Comparison of ENCODE assay signal across 26 cellular contexts in genomic region chr13:113962975-113963374, GRCh38. TPM values are rescaled to one million over a fixed set of nuclear protein-coding genes. Genes with fewer than 3 reads are reported as not detected.
"Had no signal": no experiment of that assay in that cellular context is flagged by ENCODE, and none has a peak within 500 bp of the region (broad histone marks: within the 10 kb centered on the region; RNA-seq: fewer than 3 reads in every experiment).

No MANE protein-coding gene starts in this region.

- DNase-seq: activated CD4-positive, alpha-beta memory T cell treated with anti-CD3 and anti-CD28 coated beads, Interleukin-2, amount 10 ng/mL, durations not matched to agents 7 days and 5 days; activated CD4-positive, alpha-beta T cell treated with anti-CD3 and anti-CD28 coated beads, Interleukin-2, amount 10 ng/mL, durations not matched to agents 7 days and 5 days; activated CD4-positive, CD25-positive, alpha-beta regulatory T cell treated with anti-CD3 and anti-CD28 coated beads, Interleukin-2, amount 50 U/mL, for 72 hours; activated CD8-positive, alpha-beta memory T cell treated with anti-CD3 and anti-CD28 coated beads, Interleukin-2, amount 50 U/mL, for 48 hours; activated gamma-delta T cell; activated naive CD4-positive, alpha-beta T cell treated with anti-CD3 and anti-CD28 coated beads, Interleukin-2, amount 50 U/mL, for 16 hours; activated T-cell treated with anti-CD3 and anti-CD28 coated beads, Interleukin-2, amount 50 U/mL, for 24 hours; amniotic stem cell; central memory CD4-positive, alpha-beta T cell; endodermal cell; foreskin fibroblast; hypothalamus; immature natural killer cell; nucleus accumbens; stimulated activated CD4-positive, alpha-beta T cell treated with anti-CD3 and anti-CD28 coated beads, Interleukin-15, amount 100 ng/mL, for 24 hours; stimulated activated CD4-positive, alpha-beta T cell treated with anti-CD3 and anti-CD28 coated beads, Interleukin-2, amount 100 ng/mL, for 24 hours; stimulated activated naive CD4-positive, alpha-beta T cell; T-helper 2 cell; transverse colon had no signal

- H3K9me3 ChIP-seq: pancreas had no signal

- H3K4me3 ChIP-seq: heart left ventricle, pancreas, smooth muscle cell, transverse colon had no signal

- ATAC-seq: esophagus mucosa, heart left ventricle, left lobe of liver, pancreas had no signal

- H3K27me3 ChIP-seq: heart left ventricle, pancreas, transverse colon had no signal

- FAIRE-seq: pancreas, urothelium cell line had no signal

- H3K4me1 ChIP-seq: heart left ventricle, transverse colon had no signal

- H3K27ac ChIP-seq: heart left ventricle, pancreas, transverse colon had no signal

- H3K4me2 ChIP-seq: smooth muscle cell had no signal

- H3K36me3 ChIP-seq: heart left ventricle, pancreas, transverse colon had no signal

RNA-seq across cellular contexts. Expression of gene C13orf46, which starts 10.9 kb away (rescaled TPM):
- polyA plus RNA-seq: neural cell had no signal
